ENCODE assay signal across 12 cellular contexts in the genomic region with DNA sequence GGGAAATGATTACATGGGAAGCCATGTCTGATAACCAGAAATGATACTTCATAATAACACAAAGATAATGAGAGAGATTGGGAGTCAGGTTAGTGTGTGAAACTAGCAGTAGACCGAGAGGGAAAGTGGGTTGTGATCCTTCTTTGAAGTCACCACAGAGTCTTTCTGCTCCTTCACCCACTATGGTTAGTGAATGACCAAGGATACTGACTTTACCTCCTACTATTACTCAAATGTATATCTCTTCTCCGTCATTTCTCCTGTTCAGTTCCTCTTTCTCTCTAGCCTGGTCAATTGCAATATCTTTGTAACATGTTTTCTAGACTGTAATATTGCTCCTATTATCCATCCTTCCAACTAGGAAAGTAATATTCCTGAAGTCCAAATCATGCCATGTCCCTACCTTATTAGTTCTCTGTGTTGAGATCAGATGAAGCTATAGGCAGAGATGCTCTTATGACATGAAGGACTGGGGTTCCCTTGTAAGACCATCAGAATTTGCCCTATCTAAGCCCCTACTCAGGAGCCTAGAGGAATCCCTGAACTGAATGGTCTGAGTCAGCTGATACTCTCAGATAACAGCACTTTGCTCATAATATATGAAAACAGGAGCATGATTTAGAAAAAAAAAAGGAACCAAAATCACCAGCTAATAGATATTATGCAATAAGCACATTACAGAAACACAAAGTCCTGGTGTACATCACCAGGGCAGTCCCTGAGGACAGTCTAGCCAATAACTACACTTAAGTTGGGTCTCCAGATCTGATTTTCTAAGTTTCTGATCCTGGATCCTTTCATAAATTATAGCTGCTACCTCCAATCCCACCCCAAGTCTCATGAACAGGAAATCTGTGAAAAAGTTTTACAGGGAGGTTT.
DNase-seq lines count a peak whose midpoint lies in the region; ATAC-seq and TF ChIP-seq lines count a peak whose summit lies in the region.
"Had no signal": no experiment of that assay in that cellular context is flagged by ENCODE, and none has a peak within 500 bp of the region (broad histone marks: within the 10 kb centered on the region; RNA-seq: fewer than 3 reads in every experiment).

No MANE protein-coding gene starts in this region.

- H3K9me3 Mint-ChIP-seq in activated naive CD8-positive, alpha-beta T cell treated with anti-CD3 and anti-CD28 coated beads, Interleukin-2, amount 50 U/mL, for 24 hours = no peaks in the 10 kb centered on the region
- H3K9me3 Mint-ChIP-seq in activated naive CD8-positive, alpha-beta T cell treated with anti-CD3 and anti-CD28 coated beads for 36 hours = no peaks in the 10 kb centered on the region
- H3K9me3 Mint-ChIP-seq in stimulated activated memory B cell treated with anti-CD40 and anti-IgM and Interleukin-4, amounts not matched to agents 10 μg/mL and 1 μg/mL and 100 μg/mL, for 72 hours = peaks cover 6% of the 10 kb centered on the region
- H3K9me3 Mint-ChIP-seq in HFFc6 = peaks cover 5% of the 10 kb centered on the region; the same call in 1 of the 2 replicates

- no peaks in the 10 kb centered on the region for H3K36me3 Mint-ChIP-seq in activated naive CD8-positive, alpha-beta T cell treated with anti-CD3 and anti-CD28 coated beads, Interleukin-2, amount 50 U/mL, for 24 hours (ENCODE audit: low read depth)
- H3K36me3 Mint-ChIP-seq in activated naive CD8-positive, alpha-beta T cell treated with anti-CD3 and anti-CD28 coated beads for 36 hours = no peaks in the 10 kb centered on the region
- no peaks in the 10 kb centered on the region for H3K36me3 Mint-ChIP-seq in stimulated activated memory B cell treated with anti-CD40 and anti-IgM and Interleukin-4, amounts not matched to agents 10 μg/mL and 1 μg/mL and 100 μg/mL, for 72 hours
- H3K36me3 Mint-ChIP-seq in HFFc6 (ENCODE audit: low read depth) = peaks cover 9% of the 10 kb centered on the region

- no peak overlapping the region for H3K4me3 Mint-ChIP-seq in activated naive CD8-positive, alpha-beta T cell treated with anti-CD3 and anti-CD28 coated beads, Interleukin-2, amount 50 U/mL, for 24 hours
- H3K4me3 Mint-ChIP-seq in activated naive CD8-positive, alpha-beta T cell treated with anti-CD3 and anti-CD28 coated beads for 36 hours = no peak overlapping the region
- no peak overlapping the region for H3K4me3 Mint-ChIP-seq in stimulated activated memory B cell treated with anti-CD40 and anti-IgM and Interleukin-4, amounts not matched to agents 10 μg/mL and 1 μg/mL and 100 μg/mL, for 72 hours
- no peak overlapping the region for H3K4me3 Mint-ChIP-seq in HFFc6

- H3K4me1 Mint-ChIP-seq in activated naive CD8-positive, alpha-beta T cell treated with anti-CD3 and anti-CD28 coated beads, Interleukin-2, amount 50 U/mL, for 24 hours = peaks cover 2% of the 10 kb centered on the region
- H3K4me1 Mint-ChIP-seq in activated naive CD8-positive, alpha-beta T cell treated with anti-CD3 and anti-CD28 coated beads for 36 hours = peaks cover 4% of the 10 kb centered on the region
- peaks cover 13% of the 10 kb centered on the region for H3K4me1 Mint-ChIP-seq in stimulated activated memory B cell treated with anti-CD40 and anti-IgM and Interleukin-4, amounts not matched to agents 10 μg/mL and 1 μg/mL and 100 μg/mL, for 72 hours
- peaks cover 39% of the 10 kb centered on the region for H3K4me1 Mint-ChIP-seq in HFFc6 (ENCODE audit: low read depth)

- H3K27ac Mint-ChIP-seq in activated naive CD8-positive, alpha-beta T cell treated with anti-CD3 and anti-CD28 coated beads, Interleukin-2, amount 50 U/mL, for 24 hours = no peak overlapping the region
- no peak overlapping the region for H3K27ac Mint-ChIP-seq in activated naive CD8-positive, alpha-beta T cell treated with anti-CD3 and anti-CD28 coated beads for 36 hours
- H3K27ac Mint-ChIP-seq in stimulated activated memory B cell treated with anti-CD40 and anti-IgM and Interleukin-4, amounts not matched to agents 10 μg/mL and 1 μg/mL and 100 μg/mL, for 72 hours = no peak overlapping the region
- no peak overlapping the region; the same call in 1 of the 2 replicates for H3K27ac Mint-ChIP-seq in HFFc6

- H3K27me3 Mint-ChIP-seq in activated naive CD8-positive, alpha-beta T cell treated with anti-CD3 and anti-CD28 coated beads, Interleukin-2, amount 50 U/mL, for 24 hours = peaks cover 5% of the 10 kb centered on the region
- no peaks in the 10 kb centered on the region for H3K27me3 Mint-ChIP-seq in activated naive CD8-positive, alpha-beta T cell treated with anti-CD3 and anti-CD28 coated beads for 36 hours
- peaks cover 9% of the 10 kb centered on the region for H3K27me3 Mint-ChIP-seq in stimulated activated memory B cell treated with anti-CD40 and anti-IgM and Interleukin-4, amounts not matched to agents 10 μg/mL and 1 μg/mL and 100 μg/mL, for 72 hours
- no peaks in the 10 kb centered on the region; the same call in 1 of the 2 replicates for H3K27me3 Mint-ChIP-seq in HFFc6 (ENCODE audit: insufficient read depth)

- ATAC-seq in activated naive CD8-positive, alpha-beta T cell treated with anti-CD3 and anti-CD28 coated beads, Interleukin-2, amount 50 U/mL, for 24 hours = peak; percentile 33
- ATAC-seq in HG02588 (IDR thresholded peaks at IDR 0.05; ENCODE audit: unreplicated experiment) (peak; percentile 84), HG03558 (IDR thresholded peaks at IDR 0.05; ENCODE audit: extremely low read depth, unreplicated experiment) (peak; percentile 66)
- ATAC-seq in stimulated activated memory B cell treated with anti-CD40 and anti-IgM and Interleukin-4, amounts not matched to agents 10 μg/mL and 1 μg/mL and 100 μg/mL, for 72 hours = peak; percentile 82

- no peak for DNase-seq in activated naive CD8-positive, alpha-beta T cell treated with anti-CD3 and anti-CD28 coated beads, Interleukin-2, amount 50 U/mL, for 24 hours
- no peak for DNase-seq in activated naive CD8-positive, alpha-beta T cell treated with anti-CD3 and anti-CD28 coated beads for 36 hours
- DNase-seq in DMS79 treated with DMSO at 0.1 percent for 48 hours (lab: John Stamatoyannopoulos, UW) = no peak
- DNase-seq in HFFc6 = no peak
- DNase-seq in AG08395 (ENCODE audit: low spot score) = no peak
- DNase-seq: ACHN; activated effector memory CD4-positive, alpha-beta T cell treated with Interleukin-2 at 50 U/mL for 16 hours; NCI-H524 treated with DMSO at 0.1 percent for 48 hours; T-helper 9 cell had no signal

- no peak for TF ChIP-seq CTCF in HFFc6 (IDR thresholded peaks at IDR 0.05)

Comparison
In these comparisons a context has a peak if more than half of its experiments do, and no peak if none do; other contexts are left out.
1. ATAC-seq: peak in every context shown above with its lines; median percentile 84 in HG02588; 82 in stimulated activated memory B cell treated with anti-CD40 and anti-IgM and Interleukin-4, amounts not matched to agents 10 μg/mL and 1 μg/mL and 100 μg/mL, for 72 hours; 66 in HG03558; 33 in activated naive CD8-positive, alpha-beta T cell treated with anti-CD3 and anti-CD28 coated beads, Interleukin-2, amount 50 U/mL, for 24 hours.